Comparison of ENCODE assay signal across 26 cellular contexts in the genomic region with DNA sequence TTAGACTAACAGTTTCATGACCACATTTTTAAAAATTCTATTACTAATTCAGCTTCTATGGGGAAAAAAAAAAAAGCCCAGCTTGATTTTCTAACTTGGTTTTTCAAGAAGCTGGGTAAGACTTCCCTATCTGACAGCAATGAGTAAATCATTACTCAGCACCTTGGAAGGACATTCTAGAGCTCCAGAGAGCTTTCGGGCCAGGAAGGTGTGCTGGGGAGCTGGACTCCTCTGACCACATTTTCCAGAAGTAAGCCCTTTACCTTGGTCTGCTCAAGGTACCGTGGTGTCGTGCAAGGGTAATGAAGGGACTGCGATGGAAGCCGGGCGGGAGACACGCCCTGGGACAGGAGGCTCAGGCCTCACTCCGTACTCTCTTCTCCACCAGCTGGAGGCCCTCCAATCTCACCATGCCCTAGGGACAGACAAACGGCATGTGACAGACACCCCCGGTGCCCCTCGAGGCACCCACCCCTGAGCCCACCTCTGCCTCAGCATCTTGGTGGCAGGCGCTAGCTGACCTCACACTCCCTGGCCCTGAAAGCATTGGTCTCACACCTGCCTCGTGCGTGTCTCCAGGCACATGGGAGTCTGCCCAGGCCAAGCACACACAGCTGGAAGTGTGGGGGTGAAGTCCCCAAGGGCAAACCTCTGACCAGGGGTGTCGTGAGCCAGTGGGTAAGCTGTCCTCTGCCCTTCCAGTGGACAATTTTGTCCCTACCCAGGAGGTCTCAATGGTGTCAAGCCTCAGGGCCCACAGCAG.
DNase-seq lines count a peak whose midpoint lies in the region; ATAC-seq and TF ChIP-seq lines count a peak whose summit lies in the region.
"Had no signal": no experiment of that assay in that cellular context is flagged by ENCODE, and none has a peak within 500 bp of the region (broad histone marks: within the 10 kb centered on the region; RNA-seq: fewer than 3 reads in every experiment).

No MANE protein-coding gene starts in this region.

- no CpG with 5 or more reads among the region's 15 CpGs for WGBS in neuronal stem cell (ENCODE audit: extremely low coverage in 2 of 2, insufficient read length in 2 of 2, insufficient replicate concordance in 1 of 2), 2 donors

- intact Hi-C loops in mucosa of descending colon (cut with DNase I, micrococcal nuclease): no loop called here

- H3K79me1 ChIP-seq in neuronal stem cell (ENCODE audit: low read depth, low read length): no peaks in the 10 kb centered on the region

- ATAC-seq in mucosa of descending colon: no peak
- no peak for ATAC-seq in HG03571 (IDR thresholded peaks at IDR 0.05; ENCODE audit: unreplicated experiment)
- ATAC-seq: esophagus mucosa, gastrocnemius medialis had no signal

- H3K27ac ChIP-seq in BLaER1 treated with 17β-estradiol and CSF1 and Interleukin-3, amounts not matched to agents 10 nM and 100 nM: peak overlapping the region in 2 of 11 experiments; percentile 5 to 22; a peak in 3 of 22 replicates
- peak overlapping the region; percentile 60 to 73 for H3K27ac ChIP-seq in coronary artery
- H3K27ac ChIP-seq in neuronal stem cell (replicated peaks; ENCODE audit: low read length): no peak overlapping the region
- H3K27ac ChIP-seq: C4-2B, gastrocnemius medialis, hepatocyte, right lobe of liver, testis, uterus, WERI-Rb-1 had no signal

- no peak overlapping the region for H4K8ac ChIP-seq in neuronal stem cell (ENCODE audit: low read depth, low read length)

- no peak overlapping the region for H2AK5ac ChIP-seq in neuronal stem cell (ENCODE audit: low read depth, low read length)

- H3K14ac ChIP-seq in neuronal stem cell (ENCODE audit: low read length): no peak overlapping the region

- no peak overlapping the region for H2BK120ac ChIP-seq in neuronal stem cell (ENCODE audit: low read depth, low read length)

- no peak overlapping the region for H3K9ac ChIP-seq in BLaER1 treated with 17β-estradiol and CSF1 and Interleukin-3, amounts not matched to agents 10 nM and 100 nM
- no peak overlapping the region for H3K9ac ChIP-seq in neuronal stem cell (ENCODE audit: low read depth, low read length, poor library complexity)
- H3K9ac ChIP-seq: SK-N-SH had no signal

- peak overlapping the region; percentile 62 for H3K18ac ChIP-seq in neuronal stem cell (ENCODE audit: low read length)

- H4K20me1 ChIP-seq in BLaER1 treated with 17β-estradiol and CSF1 and Interleukin-3, amounts not matched to agents 10 nM and 100 nM: no peaks in the 10 kb centered on the region

- H3K4me2 ChIP-seq in BLaER1 treated with 17β-estradiol and CSF1 and Interleukin-3, amounts not matched to agents 10 nM and 100 nM: peak overlapping the region in 6 of 11 experiments; percentile 0 to 83 (median 48); a peak in 10 of 22 replicates
- H3K4me2 ChIP-seq in neuronal stem cell (ENCODE audit: insufficient read depth, low read length, poor library complexity, severe bottlenecking): no peak overlapping the region
- H3K4me2 ChIP-seq: hepatocyte, SK-N-SH had no signal

- H3K36me3 ChIP-seq in BLaER1 treated with 17β-estradiol and CSF1 and Interleukin-3, amounts not matched to agents 10 nM and 100 nM: no peaks in the 10 kb centered on the region
- H3K36me3 ChIP-seq in neuronal stem cell (replicated peaks in 1 of 2; ENCODE audit: control insufficient read depth in 2 of 2, insufficient read depth in 2 of 2, low read length in 2 of 2): no peaks in the 10 kb centered on the region
- no peaks in the 10 kb centered on the region for H3K36me3 ChIP-seq in mucosa of descending colon (ENCODE audit: low read depth)
- H3K36me3 ChIP-seq: gastrocnemius medialis, right lobe of liver, uterus, WERI-Rb-1 had no signal

- no peak overlapping the region for H3K4me3 ChIP-seq in BLaER1 treated with 17β-estradiol and CSF1 and Interleukin-3, amounts not matched to agents 10 nM and 100 nM
- H3K4me3 ChIP-seq in coronary artery (no peak overlapping the region), neuronal stem cell (ENCODE audit: low read length in 2 of 2) (no peak overlapping the region), mucosa of descending colon (no peak overlapping the region)
- H3K4me3 ChIP-seq: gastrocnemius medialis, hepatocyte, right lobe of liver, testis, uterus had no signal

- TF ChIP-seq CTCF in coronary artery (IDR thresholded peaks at IDR 0.05): no peak
- TF ChIP-seq CTCF in mucosa of descending colon (IDR thresholded peaks at IDR 0.05): no peak

- peak; percentile 46 for DNase-seq in M059J (ENCODE audit: low read depth)
- no peak for DNase-seq in coronary artery (ENCODE audit: low spot score)
- no peak for DNase-seq in neuronal stem cell (ENCODE audit: low spot score)
- DNase-seq in mucosa of descending colon: no peak
- no peak for DNase-seq in activated T-cell treated with anti-CD3 and anti-CD28 coated beads, Interleukin-2, amount 50 U/mL, for 1 hour
- DNase-seq in medulla oblongata (ENCODE audit: extremely low spot score): no peak
- DNase-seq: ACHN; activated CD4-positive, alpha-beta T cell treated with anti-CD3 and anti-CD28 coated beads, Interleukin-2, amount 10 ng/mL, durations not matched to agents 7 days and 5 days; effector CD8-positive, alpha-beta T cell; HCEC 1CT; immature natural killer cell; NCI-H1436 treated with DMSO at 0.1 percent for 48 hours; NCI-H524; nephron progenitor cell; right lobe of liver; stimulated activated naive CD4-positive, alpha-beta T cell treated with Interleukin-2 at 50 U/mL for 16 hours; testis; uterus; WERI-Rb-1 had no signal

- peaks cover 3 to 10% (median 8%) of the 10 kb centered on the region in 11 experiments; a peak in 19 of 22 replicates for H3K9me3 ChIP-seq in BLaER1 treated with 17β-estradiol and CSF1 and Interleukin-3, amounts not matched to agents 10 nM and 100 nM (replicated peaks in 1 of 11)
- no peaks in the 10 kb centered on the region for H3K9me3 ChIP-seq in neuronal stem cell (replicated peaks in 1 of 2; ENCODE audit: control insufficient read depth in 2 of 2, insufficient read depth in 1 of 2, low read depth in 1 of 2, low read length in 2 of 2)
- H3K9me3 ChIP-seq in mucosa of descending colon: no peaks in the 10 kb centered on the region
- H3K9me3 ChIP-seq: gastrocnemius medialis, right lobe of liver, SK-N-SH, testis, uterus had no signal

- H3K23ac ChIP-seq in neuronal stem cell (ENCODE audit: low read depth, low read length, poor library complexity): no peak overlapping the region

- H3K27me3 ChIP-seq in BLaER1 treated with 17β-estradiol and CSF1 and Interleukin-3, amounts not matched to agents 10 nM and 100 nM: no peaks in the 10 kb centered on the region
- H3K27me3 ChIP-seq in neuronal stem cell (ENCODE audit: control insufficient read depth in 3 of 3, insufficient read depth in 3 of 3, low read depth in 1 of 3, low read length in 3 of 3): peaks cover 0 to 15% (median 0%) of the 10 kb centered on the region in 3 experiments
- H3K27me3 ChIP-seq: gastrocnemius medialis, hepatocyte, right lobe of liver, testis, uterus had no signal

- H2BK12ac ChIP-seq in neuronal stem cell (ENCODE audit: low read length): no peak overlapping the region

- H3K4ac ChIP-seq in neuronal stem cell (ENCODE audit: low read length): peak overlapping the region; percentile 15

- no peak overlapping the region for H2BK5ac ChIP-seq in neuronal stem cell (ENCODE audit: low read length)

- no peak overlapping the region for H2AFZ ChIP-seq in neuronal stem cell (ENCODE audit: low read length)
- H2AFZ ChIP-seq: hepatocyte had no signal

- H2BK15ac ChIP-seq in neuronal stem cell (ENCODE audit: low read length): peak overlapping the region; percentile 50

- peaks cover 15 to 68% (median 36%) of the 10 kb centered on the region in 10 experiments for H3K4me1 ChIP-seq in BLaER1 treated with 17β-estradiol and CSF1 and Interleukin-3, amounts not matched to agents 10 nM and 100 nM
- no peaks in the 10 kb centered on the region for H3K4me1 ChIP-seq in neuronal stem cell (ENCODE audit: control insufficient read depth in 2 of 2, insufficient read depth in 1 of 2, low read depth in 1 of 2, low read length in 2 of 2)
- H3K4me1 ChIP-seq in mucosa of descending colon (ENCODE audit: low read depth): no peaks in the 10 kb centered on the region
- H3K4me1 ChIP-seq: gastrocnemius medialis, right lobe of liver, testis, uterus had no signal

- no peak overlapping the region for H4K91ac ChIP-seq in neuronal stem cell (ENCODE audit: low read depth, low read length, poor library complexity)
